9 cellular contexts compared by ENCODE assay signal in genomic region chr2:54577035-54577434, GRCh38.
A peak's percentile ranks its signal among the peaks of the same experiment; 100 is the strongest.
DNase-seq lines count a peak whose midpoint lies in the region; ATAC-seq and TF ChIP-seq lines count a peak whose summit lies in the region.
"Had no signal": no experiment of that assay in that cellular context is flagged by ENCODE, and none has a peak within 500 bp of the region (broad histone marks: within the 10 kb centered on the region; RNA-seq: fewer than 3 reads in every experiment).

No MANE protein-coding gene starts in this region.

- no peaks in the 10 kb centered on the region for H3K27me3 Mint-ChIP-seq in naive thymus-derived CD8-positive, alpha-beta T cell

- H3K27ac Mint-ChIP-seq in naive thymus-derived CD8-positive, alpha-beta T cell, result peak overlapping the region; percentile 96 to 99 (median 98)

- no peak for TF ChIP-seq CTCF in adrenal gland (IDR thresholded peaks at IDR 0.05)

- intact Hi-C loops in adrenal gland (cut with DNase I), result no loop called here

- POLR2A ChIA-PET in naive thymus-derived CD8-positive, alpha-beta T cell (lab: Charles Lee), result interaction anchor here (0.6 to 18.3 kb wide), 6 partner anchors 10 to 41 kb away, joined by 3 to 331 read pairs (median 26); no protein-coding TSS in a partner anchor

- WGBS in adrenal gland, 4 donors, result 24 to 37% (median 30%) methylated on average over 3 of the region's 3 CpGs

- H3K27ac ChIP-seq in adrenal gland, result peak overlapping the region; percentile 42 to 93 (median 84)
- H3K27ac ChIP-seq: neutrophil, SJSA1 had no signal

- H3K9me3 ChIP-seq in adrenal gland (replicated peaks in 1 of 3), result no peaks in the 10 kb centered on the region
- H3K9me3 ChIP-seq: neutrophil, SJSA1 had no signal

- peak overlapping the region in 9 of 10 donors; percentile 0 to 78 (median 68) for H3K4me3 Mint-ChIP-seq in naive thymus-derived CD8-positive, alpha-beta T cell

- H3K36me3 ChIP-seq in adrenal gland (replicated peaks in 1 of 2), result no peaks in the 10 kb centered on the region
- H3K36me3 ChIP-seq: neutrophil had no signal

- peak; percentile 82 for DNase-seq in DMS53 (lab: John Stamatoyannopoulos, UW)
- peak; percentile 93 for DNase-seq in NCI-H1105 treated with DMSO at 0.1 percent for 48 hours (lab: John Stamatoyannopoulos, UW)
- peak in 6 of 7 donors; percentile 64 to 83 (median 78) for DNase-seq in adrenal gland
- no peak for DNase-seq in naive thymus-derived CD8-positive, alpha-beta T cell
- no peak for DNase-seq in LoVo (ENCODE audit: low spot score)
- DNase-seq in activated CD4-positive, CD25-positive, alpha-beta regulatory T cell (lab: John Stamatoyannopoulos, UW), result no peak

- peaks cover 53 to 99% of the 10 kb centered on the region in 2 donors for H3K4me1 ChIP-seq in adrenal gland (replicated peaks in 1 of 2)

- no peaks in the 10 kb centered on the region for H3K27me3 ChIP-seq in adrenal gland
- H3K27me3 ChIP-seq: neutrophil, SJSA1 had no signal

- peaks cover 0 to 6% (median 5%) of the 10 kb centered on the region in 3 donors for H3K36me3 Mint-ChIP-seq in naive thymus-derived CD8-positive, alpha-beta T cell

- ATAC-seq in naive thymus-derived CD8-positive, alpha-beta T cell, result no peak
- no peak for ATAC-seq in HG03432 (IDR thresholded peaks at IDR 0.05; ENCODE audit: unreplicated experiment)

- no peaks in the 10 kb centered on the region for H3K9me3 Mint-ChIP-seq in naive thymus-derived CD8-positive, alpha-beta T cell

- no peak overlapping the region for H3K4me3 ChIP-seq in adrenal gland
- H3K4me3 ChIP-seq: SJSA1 had no signal

- H3K4me1 Mint-ChIP-seq in naive thymus-derived CD8-positive, alpha-beta T cell, result peaks cover 50 to 96% (median 95%) of the 10 kb centered on the region in 4 donors

- TF ChIP-seq POLR2A in adrenal gland (IDR thresholded peaks at IDR 0.05), result no peak

Comparison
In these comparisons a context has a peak if more than half of its experiments do, and no peak if none do; other contexts are left out.
1. DNase-seq: peak in DMS53 (single experiment), NCI-H1105 treated with DMSO at 0.1 percent for 48 hours (single experiment) and adrenal gland (6 of 7); none in naive thymus-derived CD8-positive, alpha-beta T cell (0 of 10), LoVo (single experiment) and activated CD4-positive, CD25-positive, alpha-beta regulatory T cell (0 of 4).